Comparison of ENCODE assay signal across 22 cellular contexts in the genomic region with DNA sequence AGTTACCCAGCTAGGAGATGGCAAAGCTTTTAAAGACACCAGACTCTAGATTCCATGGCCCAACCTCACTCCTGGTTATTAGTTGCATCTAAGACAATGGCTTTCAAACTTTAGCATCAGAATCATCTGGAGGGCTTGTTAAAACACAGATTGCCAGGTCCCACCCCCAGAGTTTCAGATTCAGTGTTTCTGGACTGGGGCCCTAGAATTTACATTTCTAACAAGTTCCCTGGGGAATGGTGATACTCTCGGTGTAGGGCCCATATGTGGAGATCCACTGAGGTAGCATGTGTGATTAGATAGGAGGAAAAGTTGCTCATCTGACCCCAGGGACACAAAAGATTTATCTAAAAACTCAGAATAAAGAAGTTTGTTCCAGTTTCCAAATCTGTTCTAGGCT.
DNase-seq lines count a peak whose midpoint lies in the region; ATAC-seq lines count a peak whose summit lies in the region.
"Had no signal": no experiment of that assay in that cellular context is flagged by ENCODE, and none has a peak within 500 bp of the region (broad histone marks: within the 10 kb centered on the region; RNA-seq: fewer than 3 reads in every experiment).

No MANE protein-coding gene starts in this region.

- peak; percentile 19 for ATAC-seq in GM18868 (IDR thresholded peaks at IDR 0.05; ENCODE audit: unreplicated experiment)
- peak; percentile 50 for ATAC-seq in GM21360 (IDR thresholded peaks at IDR 0.05; ENCODE audit: unreplicated experiment)
- peak; percentile 68 for ATAC-seq in HG02759 (IDR thresholded peaks at IDR 0.05; ENCODE audit: unreplicated experiment)
- peak; percentile 55 for ATAC-seq in HG03432 (IDR thresholded peaks at IDR 0.05; ENCODE audit: unreplicated experiment)
- ATAC-seq: A549, foreskin keratinocyte, left ventricle myocardium superior, natural killer cell had no signal

- DNase-seq in central memory CD4-positive, alpha-beta T cell: no peak
- DNase-seq in putamen (ENCODE audit: low spot score) (no peak), DMS53 treated with DMSO at 0.1 percent for 48 hours (lab: John Stamatoyannopoulos, UW; ENCODE audit: unreplicated experiment) (no peak)
- no peak for DNase-seq in stimulated activated CD4-positive, alpha-beta T cell treated with anti-CD3 and anti-CD28 coated beads, Interleukin-4, amount 100 ng/mL, for 4 hours
- DNase-seq: activated B cell treated with CpG ODN at 0.5 μM for 24 hours; activated CD4-positive, alpha-beta T cell treated with anti-CD3 and anti-CD28 coated beads, Interleukin-2, amount 50 U/mL, for 48 hours; activated gamma-delta T cell treated with Interleukin-2 at 50 U/mL for 16 hours; DMS79; effector memory CD4-positive, alpha-beta T cell; foreskin keratinocyte; hippocampal formation; left ventricle myocardium superior; natural killer cell; NCI-H2029 treated with DMSO at 0.1 percent for 48 hours; NCI-H345; stomach; T-helper 9 cell had no signal
